In genomic region chr1:2545754-2546514, GRCh38 we compare ENCODE assay signal across 8 cellular contexts. TPM values are rescaled to one million over a fixed set of nuclear protein-coding genes. Genes with fewer than 3 reads are reported as not detected.
DNase-seq lines count a peak whose midpoint lies in the region; ATAC-seq and TF ChIP-seq lines count a peak whose summit lies in the region.

No MANE protein-coding gene starts in this region.

- H3K27ac ChIP-seq in C4-2B, result peak overlapping the region; percentile 92
- peak overlapping the region; percentile 99 to 100 for H3K27ac ChIP-seq in mucosa of rectum (ENCODE audit: low read depth in 2 of 2, low read length in 2 of 2)

- H3K9ac ChIP-seq in NT2/D1 (ENCODE audit: insufficient read length, low read depth), result peak overlapping the region; percentile 85
- H3K9ac ChIP-seq in mucosa of rectum (ENCODE audit: low read depth in 1 of 2, low read length in 2 of 2), result peak overlapping the region; percentile 70 to 95

- H3K4me1 ChIP-seq in NT2/D1 (ENCODE audit: insufficient read depth, insufficient read length), result peaks cover 21% of the 10 kb centered on the region
- H3K4me1 ChIP-seq in mucosa of rectum (ENCODE audit: control insufficient read depth in 2 of 2, insufficient read depth in 2 of 2, low read length in 2 of 2), result peaks cover 50 to 58% of the 10 kb centered on the region in 2 donors

- H3K4me3 ChIP-seq in NT2/D1 (ENCODE audit: insufficient read length, low read depth), result peak overlapping the region; percentile 61
- H3K4me3 ChIP-seq in epithelial cell of proximal tubule (ENCODE audit: low read depth, low read length), result peak overlapping the region; percentile 72
- peak overlapping the region; percentile 70 to 71 for H3K4me3 ChIP-seq in mucosa of rectum (ENCODE audit: low read length in 2 of 2)

- H3K27me3 ChIP-seq in NT2/D1 (ENCODE audit: insufficient read depth, insufficient read length) (peaks cover 25% of the 10 kb centered on the region), mucosa of rectum (ENCODE audit: control insufficient read depth in 2 of 2, insufficient read depth in 2 of 2, low read length in 2 of 2) (no peaks in the 10 kb centered on the region)

- H3K9me3 ChIP-seq in NT2/D1 (ENCODE audit: insufficient read depth, low read length) (no peaks in the 10 kb centered on the region), mucosa of rectum (ENCODE audit: control insufficient read depth in 2 of 2, low read length in 2 of 2) (no peaks in the 10 kb centered on the region)

- DNase-seq in HK-2 (ENCODE audit: unreplicated experiment), result peak; percentile 86
- DNase-seq in NT2/D1 (ENCODE audit: low read depth, low spot score), result peak; percentile 79
- DNase-seq in activated T-cell treated with anti-CD3 and anti-CD28 coated beads for 4 hours, result peak; percentile 84
- DNase-seq in epithelial cell of proximal tubule (ENCODE audit: low read depth), result no peak
- peak; percentile 78 to 89 for DNase-seq in stimulated activated CD8-positive, alpha-beta memory T cell treated with anti-CD3 and anti-CD28 coated beads, Interleukin-7, amount 100 ng/mL, for 4 hours (ENCODE audit: low read depth in 2 of 2)

- peak; percentile 39 for ATAC-seq in GM19372 (IDR thresholded peaks at IDR 0.05; ENCODE audit: low read depth, unreplicated experiment)

- no peaks in the 10 kb centered on the region for H3K36me3 ChIP-seq in NT2/D1 (ENCODE audit: insufficient read depth, insufficient read length, low read length)
- H3K36me3 ChIP-seq in mucosa of rectum (ENCODE audit: control insufficient read depth in 2 of 2, insufficient read depth in 2 of 2, low read length in 2 of 2), result no peaks in the 10 kb centered on the region

- TF ChIP-seq CTCF in C4-2B (conservative IDR thresholded peaks at IDR 0.05) (no peak), epithelial cell of proximal tubule (conservative IDR thresholded peaks at IDR 0.05; ENCODE audit: low read depth, low read length) (no peak)

RNA-seq across cellular contexts. Expression of gene TNFRSF14, which starts 10.2 kb away (rescaled TPM):
- 2.7 and 5.8 TPM in 2 replicates for total RNA-seq in epithelial cell of proximal tubule

RNA-seq across cellular contexts. Expression of gene HES5, which starts 15.9 kb away (rescaled TPM):
- total RNA-seq in epithelial cell of proximal tubule, result 0.14 TPM in 1 of 2 replicates, not detected in the other

RNA-seq across cellular contexts. Expression of gene PANK4, which starts 19.5 kb away (rescaled TPM):
- 29.8 and 36.0 TPM in 2 replicates for total RNA-seq in epithelial cell of proximal tubule

RNA-seq across cellular contexts. Expression of gene PRXL2B, which starts 40.6 kb away (rescaled TPM):
- 35.4 and 72.2 TPM in 2 replicates for total RNA-seq in epithelial cell of proximal tubule
